1 cellular context compared by ENCODE assay signal in the genomic region with DNA sequence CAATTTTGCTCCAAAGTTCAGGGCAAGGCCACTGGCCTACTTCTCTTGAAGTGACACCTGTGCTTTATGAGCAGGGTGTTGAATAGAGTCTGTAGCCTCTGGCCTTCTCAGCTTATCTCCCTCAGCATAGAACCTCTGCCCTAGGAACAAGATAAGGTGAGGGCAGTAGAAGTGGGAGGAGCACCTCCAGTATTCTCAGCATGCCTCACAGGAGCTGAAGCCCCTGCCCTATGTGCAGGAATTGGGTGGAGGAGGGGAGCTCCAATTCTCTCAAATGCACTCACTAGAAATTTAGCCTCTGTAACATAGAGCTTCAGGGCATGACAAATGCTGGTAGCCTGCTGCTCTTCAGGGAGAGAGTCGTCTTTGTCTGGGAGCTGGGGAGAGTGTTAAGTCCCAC.
TF ChIP-seq lines count a peak whose summit lies in the region.

No MANE protein-coding gene starts in this region.

TF ChIP-seq in GM23338, 12 proteins besides CTCF, POLR2A, EP300 and RAD21 (continued from another document):
- TF ChIP-seq, protein P1, sequence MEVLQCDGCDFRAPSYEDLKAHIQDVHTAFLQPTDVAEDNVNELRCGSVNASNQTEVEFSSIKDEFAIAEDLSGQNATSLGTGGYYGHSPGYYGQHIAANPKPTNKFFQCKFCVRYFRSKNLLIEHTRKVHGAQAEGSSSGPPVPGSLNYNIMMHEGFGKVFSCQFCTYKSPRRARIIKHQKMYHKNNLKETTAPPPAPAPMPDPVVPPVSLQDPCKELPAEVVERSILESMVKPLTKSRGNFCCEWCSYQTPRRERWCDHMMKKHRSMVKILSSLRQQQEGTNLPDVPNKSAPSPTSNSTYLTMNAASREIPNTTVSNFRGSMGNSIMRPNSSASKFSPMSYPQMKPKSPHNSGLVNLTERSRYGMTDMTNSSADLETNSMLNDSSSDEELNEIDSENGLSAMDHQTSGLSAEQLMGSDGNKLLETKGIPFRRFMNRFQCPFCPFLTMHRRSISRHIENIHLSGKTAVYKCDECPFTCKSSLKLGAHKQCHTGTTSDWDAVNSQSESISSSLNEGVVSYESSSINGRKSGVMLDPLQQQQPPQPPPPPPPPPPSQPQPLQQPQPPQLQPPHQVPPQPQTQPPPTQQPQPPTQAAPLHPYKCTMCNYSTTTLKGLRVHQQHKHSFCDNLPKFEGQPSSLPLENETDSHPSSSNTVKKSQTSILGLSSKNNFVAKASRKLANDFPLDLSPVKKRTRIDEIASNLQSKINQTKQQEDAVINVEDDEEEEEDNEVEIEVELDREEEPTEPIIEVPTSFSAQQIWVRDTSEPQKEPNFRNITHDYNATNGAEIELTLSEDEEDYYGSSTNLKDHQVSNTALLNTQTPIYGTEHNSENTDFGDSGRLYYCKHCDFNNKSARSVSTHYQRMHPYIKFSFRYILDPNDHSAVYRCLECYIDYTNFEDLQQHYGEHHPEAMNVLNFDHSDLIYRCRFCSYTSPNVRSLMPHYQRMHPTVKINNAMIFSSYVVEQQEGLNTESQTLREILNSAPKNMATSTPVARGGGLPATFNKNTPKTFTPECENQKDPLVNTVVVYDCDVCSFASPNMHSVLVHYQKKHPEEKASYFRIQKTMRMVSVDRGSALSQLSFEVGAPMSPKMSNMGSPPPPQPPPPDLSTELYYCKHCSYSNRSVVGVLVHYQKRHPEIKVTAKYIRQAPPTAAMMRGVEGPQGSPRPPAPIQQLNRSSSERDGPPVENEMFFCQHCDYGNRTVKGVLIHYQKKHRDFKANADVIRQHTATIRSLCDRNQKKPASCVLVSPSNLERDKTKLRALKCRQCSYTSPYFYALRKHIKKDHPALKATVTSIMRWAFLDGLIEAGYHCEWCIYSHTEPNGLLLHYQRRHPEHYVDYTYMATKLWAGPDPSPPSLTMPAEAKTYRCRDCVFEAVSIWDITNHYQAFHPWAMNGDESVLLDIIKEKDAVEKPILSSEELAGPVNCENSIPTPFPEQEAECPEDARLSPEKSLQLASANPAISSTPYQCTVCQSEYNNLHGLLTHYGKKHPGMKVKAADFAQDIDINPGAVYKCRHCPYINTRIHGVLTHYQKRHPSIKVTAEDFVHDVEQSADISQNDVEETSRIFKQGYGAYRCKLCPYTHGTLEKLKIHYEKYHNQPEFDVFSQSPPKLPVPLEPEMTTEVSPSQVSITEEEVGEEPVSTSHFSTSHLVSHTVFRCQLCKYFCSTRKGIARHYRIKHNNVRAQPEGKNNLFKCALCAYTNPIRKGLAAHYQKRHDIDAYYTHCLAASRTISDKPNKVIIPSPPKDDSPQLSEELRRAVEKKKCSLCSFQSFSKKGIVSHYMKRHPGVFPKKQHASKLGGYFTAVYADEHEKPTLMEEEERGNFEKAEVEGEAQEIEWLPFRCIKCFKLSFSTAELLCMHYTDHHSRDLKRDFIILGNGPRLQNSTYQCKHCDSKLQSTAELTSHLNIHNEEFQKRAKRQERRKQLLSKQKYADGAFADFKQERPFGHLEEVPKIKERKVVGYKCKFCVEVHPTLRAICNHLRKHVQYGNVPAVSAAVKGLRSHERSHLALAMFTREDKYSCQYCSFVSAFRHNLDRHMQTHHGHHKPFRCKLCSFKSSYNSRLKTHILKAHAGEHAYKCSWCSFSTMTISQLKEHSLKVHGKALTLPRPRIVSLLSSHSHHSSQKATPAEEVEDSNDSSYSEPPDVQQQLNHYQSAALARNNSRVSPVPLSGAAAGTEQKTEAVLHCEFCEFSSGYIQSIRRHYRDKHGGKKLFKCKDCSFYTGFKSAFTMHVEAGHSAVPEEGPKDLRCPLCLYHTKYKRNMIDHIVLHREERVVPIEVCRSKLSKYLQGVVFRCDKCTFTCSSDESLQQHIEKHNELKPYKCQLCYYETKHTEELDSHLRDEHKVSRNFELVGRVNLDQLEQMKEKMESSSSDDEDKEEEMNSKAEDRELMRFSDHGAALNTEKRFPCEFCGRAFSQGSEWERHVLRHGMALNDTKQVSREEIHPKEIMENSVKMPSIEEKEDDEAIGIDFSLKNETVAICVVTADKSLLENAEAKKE (CRISPR knock-in tag; IDR thresholded peaks at IDR 0.05): no peak
- TF ChIP-seq NANOG (IDR thresholded peaks at IDR 0.05; ENCODE audit: borderline replicate concordance) (no peak), EZH2phosphoT487 (IDR thresholded peaks at IDR 0.05; ENCODE audit: unreplicated experiment) (no peak), JUNB (IDR thresholded peaks at IDR 0.05; ENCODE audit: unreplicated experiment) (no peak), CREB1 (CRISPR knock-in tag; IDR thresholded peaks at IDR 0.05; ENCODE audit: low read depth) (no peak), ZNF114 (CRISPR knock-in tag; IDR thresholded peaks at IDR 0.05) (no peak), POLR2AphosphoS5 (IDR thresholded peaks at IDR 0.05; ENCODE audit: low read depth) (no peak)
- TF ChIP-seq, protein P2, sequence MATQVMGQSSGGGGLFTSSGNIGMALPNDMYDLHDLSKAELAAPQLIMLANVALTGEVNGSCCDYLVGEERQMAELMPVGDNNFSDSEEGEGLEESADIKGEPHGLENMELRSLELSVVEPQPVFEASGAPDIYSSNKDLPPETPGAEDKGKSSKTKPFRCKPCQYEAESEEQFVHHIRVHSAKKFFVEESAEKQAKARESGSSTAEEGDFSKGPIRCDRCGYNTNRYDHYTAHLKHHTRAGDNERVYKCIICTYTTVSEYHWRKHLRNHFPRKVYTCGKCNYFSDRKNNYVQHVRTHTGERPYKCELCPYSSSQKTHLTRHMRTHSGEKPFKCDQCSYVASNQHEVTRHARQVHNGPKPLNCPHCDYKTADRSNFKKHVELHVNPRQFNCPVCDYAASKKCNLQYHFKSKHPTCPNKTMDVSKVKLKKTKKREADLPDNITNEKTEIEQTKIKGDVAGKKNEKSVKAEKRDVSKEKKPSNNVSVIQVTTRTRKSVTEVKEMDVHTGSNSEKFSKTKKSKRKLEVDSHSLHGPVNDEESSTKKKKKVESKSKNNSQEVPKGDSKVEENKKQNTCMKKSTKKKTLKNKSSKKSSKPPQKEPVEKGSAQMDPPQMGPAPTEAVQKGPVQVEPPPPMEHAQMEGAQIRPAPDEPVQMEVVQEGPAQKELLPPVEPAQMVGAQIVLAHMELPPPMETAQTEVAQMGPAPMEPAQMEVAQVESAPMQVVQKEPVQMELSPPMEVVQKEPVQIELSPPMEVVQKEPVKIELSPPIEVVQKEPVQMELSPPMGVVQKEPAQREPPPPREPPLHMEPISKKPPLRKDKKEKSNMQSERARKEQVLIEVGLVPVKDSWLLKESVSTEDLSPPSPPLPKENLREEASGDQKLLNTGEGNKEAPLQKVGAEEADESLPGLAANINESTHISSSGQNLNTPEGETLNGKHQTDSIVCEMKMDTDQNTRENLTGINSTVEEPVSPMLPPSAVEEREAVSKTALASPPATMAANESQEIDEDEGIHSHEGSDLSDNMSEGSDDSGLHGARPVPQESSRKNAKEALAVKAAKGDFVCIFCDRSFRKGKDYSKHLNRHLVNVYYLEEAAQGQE (IDR thresholded peaks at IDR 0.05; ENCODE audit: unreplicated experiment): no peak
- TF ChIP-seq, protein P3, sequence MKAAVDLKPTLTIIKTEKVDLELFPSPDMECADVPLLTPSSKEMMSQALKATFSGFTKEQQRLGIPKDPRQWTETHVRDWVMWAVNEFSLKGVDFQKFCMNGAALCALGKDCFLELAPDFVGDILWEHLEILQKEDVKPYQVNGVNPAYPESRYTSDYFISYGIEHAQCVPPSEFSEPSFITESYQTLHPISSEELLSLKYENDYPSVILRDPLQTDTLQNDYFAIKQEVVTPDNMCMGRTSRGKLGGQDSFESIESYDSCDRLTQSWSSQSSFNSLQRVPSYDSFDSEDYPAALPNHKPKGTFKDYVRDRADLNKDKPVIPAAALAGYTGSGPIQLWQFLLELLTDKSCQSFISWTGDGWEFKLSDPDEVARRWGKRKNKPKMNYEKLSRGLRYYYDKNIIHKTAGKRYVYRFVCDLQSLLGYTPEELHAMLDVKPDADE (IDR thresholded peaks at IDR 0.05): no peak
